ENCODE assay signal across 18 cellular contexts in the genomic region with DNA sequence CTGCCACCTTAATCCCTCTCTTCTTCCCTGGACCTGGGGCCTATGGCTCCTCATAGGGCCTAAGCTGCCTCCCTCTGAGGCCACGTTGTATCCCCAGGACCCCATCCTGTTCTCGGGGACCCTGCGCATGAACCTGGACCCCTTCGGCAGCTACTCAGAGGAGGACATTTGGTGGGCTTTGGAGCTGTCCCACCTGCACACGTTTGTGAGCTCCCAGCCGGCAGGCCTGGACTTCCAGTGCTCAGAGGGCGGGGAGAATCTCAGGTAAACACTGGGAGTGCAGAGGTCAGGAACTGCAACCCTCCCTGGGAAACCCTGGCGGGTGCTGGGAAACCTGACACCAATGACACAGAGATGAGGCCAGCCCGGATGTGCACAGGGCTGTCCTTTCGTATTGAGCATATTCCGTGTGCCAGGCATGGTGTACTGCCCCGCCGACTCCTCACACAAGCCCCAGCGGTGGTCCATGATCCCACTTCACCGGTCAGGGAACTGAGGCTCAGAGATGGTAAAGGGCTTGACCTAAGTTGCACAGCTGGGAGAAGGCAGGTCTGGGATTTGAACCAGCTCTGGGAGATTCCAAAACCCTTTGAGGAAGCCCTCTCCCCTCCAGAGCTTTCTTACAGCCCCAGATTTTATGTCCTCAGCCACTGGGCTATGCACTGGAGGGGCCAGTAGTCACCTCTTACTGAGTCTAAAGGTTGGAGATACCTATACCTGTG. TPM values are rescaled to one million over a fixed set of nuclear protein-coding genes. Genes with fewer than 3 reads are reported as not detected.
DNase-seq lines count a peak whose midpoint lies in the region; ATAC-seq, FAIRE-seq and TF ChIP-seq lines count a peak whose summit lies in the region.
"Had no signal": no experiment of that assay in that cellular context is flagged by ENCODE, and none has a peak within 500 bp of the region (broad histone marks: within the 10 kb centered on the region; RNA-seq: fewer than 3 reads in every experiment).

No MANE protein-coding gene starts in this region.

- no peak for FAIRE-seq in kidney (lab: Jason Lieb, UNC)
- FAIRE-seq: GM12891, TTC549 had no signal

- H3K27ac ChIP-seq in kidney (ENCODE audit: low read depth in 2 of 2, low read length in 2 of 2) (no peak overlapping the region), upper lobe of right lung (no peak overlapping the region)
- H3K27ac ChIP-seq: coronary artery had no signal

- intact Hi-C loops in activated naive CD4-positive, alpha-beta T cell treated with anti-CD3 and anti-CD28 coated beads for 36 hours (cut with micrococcal nuclease), result no loop called here
- intact Hi-C loops in kidney (cut with DNase I), result loop anchor here (10.0 kb wide), 1 partner anchor 50 kb away; the partner anchor contains the start of gene ABCC3
- intact Hi-C loops in upper lobe of right lung (cut with DNase I), result loop anchor here (10.0 kb wide), 1 partner anchor 140 kb away; the partner anchor contains the start of gene SPATA20

- H3K9ac ChIP-seq in kidney (ENCODE audit: low read length in 2 of 2), result no peak overlapping the region

- H3K4me1 ChIP-seq in kidney (ENCODE audit: control insufficient read depth in 1 of 2, insufficient read depth in 1 of 2, low read depth in 1 of 2, low read length in 2 of 2) (peaks cover 12 to 17% of the 10 kb centered on the region in 2 donors), upper lobe of right lung (peaks cover 20% of the 10 kb centered on the region)

- no peak overlapping the region for H3K4me3 Mint-ChIP-seq in activated naive CD4-positive, alpha-beta T cell treated with anti-CD3 and anti-CD28 coated beads, Interleukin-2, amount 50 U/mL, for 24 hours
- H3K4me3 Mint-ChIP-seq in activated naive CD4-positive, alpha-beta T cell treated with anti-CD3 and anti-CD28 coated beads for 36 hours, result no peak overlapping the region
- H3K4me3 Mint-ChIP-seq: IgD-negative memory B cell had no signal

- H3K9me3 Mint-ChIP-seq in activated naive CD4-positive, alpha-beta T cell treated with anti-CD3 and anti-CD28 coated beads, Interleukin-2, amount 50 U/mL, for 24 hours, result no peaks in the 10 kb centered on the region
- H3K9me3 Mint-ChIP-seq in activated naive CD4-positive, alpha-beta T cell treated with anti-CD3 and anti-CD28 coated beads for 36 hours, result no peaks in the 10 kb centered on the region

- H3K27ac Mint-ChIP-seq in activated naive CD4-positive, alpha-beta T cell treated with anti-CD3 and anti-CD28 coated beads, Interleukin-2, amount 50 U/mL, for 24 hours, result peak overlapping the region; percentile 46
- no peak overlapping the region for H3K27ac Mint-ChIP-seq in activated naive CD4-positive, alpha-beta T cell treated with anti-CD3 and anti-CD28 coated beads for 36 hours
- H3K27ac Mint-ChIP-seq: IgD-negative memory B cell had no signal

- no peak for DNase-seq in activated naive CD4-positive, alpha-beta T cell treated with anti-CD3 and anti-CD28 coated beads for 36 hours
- DNase-seq in kidney (peak; percentile 63), upper lobe of right lung (peak; percentile 37), RKO (ENCODE audit: low spot score) (no peak), A172 (ENCODE audit: low spot score) (no peak), omental fat pad (ENCODE audit: low spot score) (no peak)
- DNase-seq: activated CD8-positive, alpha-beta memory T cell treated with anti-CD3 and anti-CD28 coated beads, Interleukin-2, amount 50 U/mL, for 48 hours; amniotic stem cell; DMS79; HCEC 1CT; NCI-H1694 treated with DMSO at 0.1 percent for 48 hours had no signal

- peaks cover 7% of the 10 kb centered on the region for H3K4me1 Mint-ChIP-seq in activated naive CD4-positive, alpha-beta T cell treated with anti-CD3 and anti-CD28 coated beads, Interleukin-2, amount 50 U/mL, for 24 hours
- peaks cover 4% of the 10 kb centered on the region for H3K4me1 Mint-ChIP-seq in activated naive CD4-positive, alpha-beta T cell treated with anti-CD3 and anti-CD28 coated beads for 36 hours (ENCODE audit: low read depth)

- peaks cover 5% of the 10 kb centered on the region for H3K27me3 Mint-ChIP-seq in activated naive CD4-positive, alpha-beta T cell treated with anti-CD3 and anti-CD28 coated beads, Interleukin-2, amount 50 U/mL, for 24 hours
- peaks cover 3% of the 10 kb centered on the region for H3K27me3 Mint-ChIP-seq in activated naive CD4-positive, alpha-beta T cell treated with anti-CD3 and anti-CD28 coated beads for 36 hours (ENCODE audit: low read depth)

- H3K4me3 ChIP-seq in kidney (ENCODE audit: low read length in 2 of 2), result no peak overlapping the region
- no peak overlapping the region for H3K4me3 ChIP-seq in upper lobe of right lung
- H3K4me3 ChIP-seq: coronary artery had no signal

- ATAC-seq in upper lobe of right lung (no peak), omental fat pad (ENCODE audit: low FRiP score) (no peak)

- H3K9me3 ChIP-seq in kidney (ENCODE audit: control insufficient read depth in 1 of 2, low read length in 2 of 2) (no peaks in the 10 kb centered on the region), upper lobe of right lung (no peaks in the 10 kb centered on the region)

- H3K36me3 ChIP-seq in kidney (ENCODE audit: control insufficient read depth in 1 of 2, insufficient read depth in 2 of 2, low read length in 2 of 2), result no peaks in the 10 kb centered on the region
- no peaks in the 10 kb centered on the region for H3K36me3 ChIP-seq in upper lobe of right lung

- CTCF ChIA-PET in activated naive CD4-positive, alpha-beta T cell treated with anti-CD3 and anti-CD28 coated beads for 36 hours (lab: Charles Lee), result interaction anchor here (0.9 to 1.6 kb wide), 3 partner anchors 9 to 55 kb away, joined by 3 to 7 read pairs (median 4); no protein-coding TSS in a partner anchor

- no peaks in the 10 kb centered on the region for H3K36me3 Mint-ChIP-seq in activated naive CD4-positive, alpha-beta T cell treated with anti-CD3 and anti-CD28 coated beads, Interleukin-2, amount 50 U/mL, for 24 hours
- H3K36me3 Mint-ChIP-seq in activated naive CD4-positive, alpha-beta T cell treated with anti-CD3 and anti-CD28 coated beads for 36 hours (ENCODE audit: low read depth), result no peaks in the 10 kb centered on the region

- H3K27me3 ChIP-seq in upper lobe of right lung, result no peaks in the 10 kb centered on the region

- no peak for TF ChIP-seq CTCF in kidney (IDR thresholded peaks at IDR 0.05; ENCODE audit: borderline replicate concordance, extremely low read depth, insufficient read depth)
- no peak for TF ChIP-seq CTCF in upper lobe of right lung (IDR thresholded peaks at IDR 0.05)
- no peak for TF ChIP-seq CTCF in omental fat pad (IDR thresholded peaks at IDR 0.05)

TF ChIP-seq in PFSK-1, 5 proteins besides CTCF, POLR2A, EP300 and RAD21:
- TF ChIP-seq SIN3A (IDR thresholded peaks at IDR 0.05; ENCODE audit: borderline replicate concordance, insufficient read depth, low read length), result no peak
- peak; percentile 29 for TF ChIP-seq FOXP2 (optimal IDR thresholded peaks at IDR 0.05; ENCODE audit: borderline replicate concordance, extremely low read depth, extremely low read length, insufficient read depth)

RNA-seq across cellular contexts. Expression of gene ANKRD40, which starts 22.9 kb away (rescaled TPM):
- total RNA-seq in activated naive CD4-positive, alpha-beta T cell treated with anti-CD3 and anti-CD28 coated beads for 36 hours, result 10 to 100 TPM; 25.7 to 26.5 TPM
- 17.4 TPM for polyA plus RNA-seq in PFSK-1 (2012; ENCODE audit: insufficient read length, low read depth)
- total RNA-seq in kidney (37.6 TPM), upper lobe of right lung (57.7 TPM), omental fat pad (10 to 100 TPM; 55.7 to 82.4 (median 61.8) TPM)
- 15.8 TPM for polyA plus RNA-seq in kidney (ENCODE audit: insufficient read depth, low read depth, low replicate concordance)
- total RNA-seq in A172 (2014; rRNA removed; shearing (Covaris generic)), result 43.4 and 54.6 TPM in 2 replicates

RNA-seq across cellular contexts. Expression of gene LUC7L3, which starts 34.6 kb away (rescaled TPM):
- total RNA-seq in activated naive CD4-positive, alpha-beta T cell treated with anti-CD3 and anti-CD28 coated beads for 36 hours, result 100 to 1,000 TPM; 120 to 136 TPM
- 53.8 TPM for polyA plus RNA-seq in PFSK-1 (2012; ENCODE audit: insufficient read length, low read depth)
- total RNA-seq in kidney, result 91.9 TPM
- 74.3 TPM for polyA plus RNA-seq in kidney (ENCODE audit: insufficient read depth, low read depth, low replicate concordance)
- 105 TPM for total RNA-seq in upper lobe of right lung
- total RNA-seq in A172 (2014; rRNA removed; shearing (Covaris generic)), result 58.6 and 63.2 TPM in 2 replicates
- 10 to 100 TPM; 44.2 to 88.7 (median 55.2) TPM for total RNA-seq in omental fat pad

RNA-seq across cellular contexts. Expression of gene ABCC3, which starts 50.1 kb away (rescaled TPM):
- not detected for total RNA-seq in activated naive CD4-positive, alpha-beta T cell treated with anti-CD3 and anti-CD28 coated beads for 36 hours
- polyA plus RNA-seq in PFSK-1 (2012; ENCODE audit: insufficient read length, low read depth), result 0.33 TPM
- total RNA-seq in kidney (156 TPM), upper lobe of right lung (65.4 TPM), omental fat pad (10 to 100 TPM in 2 of 4 donors, 1 to 10 TPM in 2; 2.8 to 19.9 (median 11.1) TPM)
- 9.3 TPM for polyA plus RNA-seq in kidney (ENCODE audit: insufficient read depth, low read depth, low replicate concordance)
- total RNA-seq in A172 (2014; rRNA removed; shearing (Covaris generic)), result 28.1 and 35.0 TPM in 2 replicates
- polyA plus RNA-seq: neural cell had no signal

Comparison
In these comparisons a context has a peak if more than half of its experiments do, and no peak if none do; other contexts are left out.
1. DNase-seq: peak in kidney (single experiment) and upper lobe of right lung (single experiment); none in activated naive CD4-positive, alpha-beta T cell treated with anti-CD3 and anti-CD28 coated beads for 36 hours (single experiment), RKO (single experiment), A172 (single experiment) and omental fat pad (single experiment).